Comparison of ENCODE assay signal across 8 cellular contexts in genomic region chr19:45607071-45608029, GRCh38. TPM values are rescaled to one million over a fixed set of nuclear protein-coding genes. Genes with fewer than 3 reads are reported as not detected.
A peak's percentile ranks its signal among the peaks of the same experiment; 100 is the strongest.
DNase-seq lines count a peak whose midpoint lies in the region; ATAC-seq and TF ChIP-seq lines count a peak whose summit lies in the region.

No MANE protein-coding gene starts in this region.

- CTCF ChIA-PET in Caco-2 (lab: Charles Lee), result interaction anchor here (0.8 to 4.0 kb wide), 2 partner anchors 26 to 35 kb away, joined by 3 to 52 read pairs; no protein-coding TSS in a partner anchor
- CTCF ChIA-PET in IMR-90 (lab: Yijun Ruan, JAX), result interaction anchor here (0.5 to 2.5 kb wide), 3 partner anchors 26 to 108 kb away, joined by 3 to 10 read pairs (median 3); no protein-coding TSS in a partner anchor
- CTCF ChIA-PET in SK-N-SH (lab: Yijun Ruan, JAX), result interaction anchor here (0.6 to 5.2 kb wide), 15 partner anchors 10 to 258 kb away, joined by 3 to 53 read pairs (median 4); partner anchors contain the start of genes QPCTL and SNRPD2

- no peak overlapping the region for H2BK20ac ChIP-seq in IMR-90 (ENCODE audit: low read depth, low read length)

- peak overlapping the region; percentile 19; the same call in 1 of the 2 replicates for H3K14ac ChIP-seq in IMR-90 (replicated peaks; ENCODE audit: low read depth, low read length)

- H2BK120ac ChIP-seq in IMR-90 (ENCODE audit: low read depth, low read length), result peak overlapping the region; percentile 44; the same call in 1 of the 2 replicates

- H4K20me1 ChIP-seq in IMR-90 (ENCODE audit: insufficient read depth, low read length), result no peaks in the 10 kb centered on the region
- no peaks in the 10 kb centered on the region for H4K20me1 ChIP-seq in SK-N-SH (ENCODE audit: insufficient read depth)

- H3K27me3 ChIP-seq in Caco-2 (replicated peaks; ENCODE audit: control insufficient read depth, insufficient read depth, low read length), result no peaks in the 10 kb centered on the region; the same call in 1 of the 2 replicates
- peaks cover 6% of the 10 kb centered on the region for H3K27me3 ChIP-seq in IMR-90 (ENCODE audit: control insufficient read depth, insufficient read depth, low read length)
- H3K27me3 ChIP-seq in SK-N-SH (ENCODE audit: insufficient read depth), result peaks cover 4% of the 10 kb centered on the region; the same call in 1 of the 2 replicates
- no peaks in the 10 kb centered on the region for H3K27me3 ChIP-seq in right atrium auricular region

- no peak overlapping the region for H2BK5ac ChIP-seq in IMR-90 (ENCODE audit: low read depth, low read length, poor library complexity, severe bottlenecking)

- in situ Hi-C loops in IMR-90 (cut with MboI; ENCODE audit: low sequenced_read_pairs) (no loop called here), astrocyte of the cerebellum (cut with HindIII; ENCODE audit: low sequenced_read_pairs) (no loop called here)

- no peak overlapping the region for H3K56ac ChIP-seq in IMR-90 (ENCODE audit: extremely low read depth, insufficient read depth, low read length)

- H2AK9ac ChIP-seq in IMR-90 (replicated peaks; ENCODE audit: low read depth, low read length, poor library complexity), result peak overlapping the region; percentile 78

- H4K91ac ChIP-seq in IMR-90 (ENCODE audit: insufficient read depth, low read depth, low read length), result peak overlapping the region; percentile 57; the same call in 1 of the 2 replicates

- H2BK15ac ChIP-seq in IMR-90 (ENCODE audit: low read depth, low read length), result peak overlapping the region; percentile 18; the same call in 1 of the 3 replicates

- H3K4ac ChIP-seq in IMR-90 (ENCODE audit: low read depth, low read length), result peak overlapping the region; percentile 28

- H3K79me2 ChIP-seq in SK-N-SH (ENCODE audit: insufficient read depth), result no peaks in the 10 kb centered on the region

- ATAC-seq in IMR-90 (ENCODE audit: low read depth) (peak; percentile 96), GM21381 (IDR thresholded peaks at IDR 0.05; ENCODE audit: unreplicated experiment) (no peak), GM21515 (IDR thresholded peaks at IDR 0.05; ENCODE audit: unreplicated experiment) (no peak)

- peak overlapping the region; percentile 13 for H3K4me3 ChIP-seq in Caco-2 (ENCODE audit: low read depth, low read length)
- no peak overlapping the region for H3K4me3 ChIP-seq in IMR-90 (ENCODE audit: insufficient read depth, low read depth, low read length)
- H3K4me3 ChIP-seq in SK-N-SH (ENCODE audit: low read depth in 2 of 2, low read length in 1 of 2), result peak overlapping the region; percentile 24 to 44; a peak in 3 of 4 replicates
- H3K4me3 ChIP-seq in astrocyte of the cerebellum (ENCODE audit: low read depth, low read length), result peak overlapping the region; percentile 21
- H3K4me3 ChIP-seq in right atrium auricular region, result peak overlapping the region; percentile 15 to 42

- TF ChIP-seq EP300 in SK-N-SH (IDR thresholded peaks at IDR 0.05; ENCODE audit: borderline replicate concordance in 1 of 2, low read depth in 1 of 2, low read length in 1 of 2), result no peak

- H4K5ac ChIP-seq in IMR-90 (ENCODE audit: low read depth, low read length), result peak overlapping the region; percentile 35

- TF ChIP-seq CTCF in Caco-2 (IDR thresholded peaks at IDR 0.05; ENCODE audit: insufficient read depth in 1 of 2, low read depth in 1 of 2, low read length in 1 of 2, severe bottlenecking in 1 of 2, unreplicated experiment in 1 of 2), result peak; percentile 90 to 94
- peak; percentile 94 for TF ChIP-seq CTCF in IMR-90 (conservative IDR thresholded peaks at IDR 0.05; ENCODE audit: low read depth, low read length)
- TF ChIP-seq CTCF in SK-N-SH (IDR thresholded peaks at IDR 0.05), result peak; percentile 86
- TF ChIP-seq CTCF in astrocyte of the cerebellum (IDR thresholded peaks at IDR 0.05; ENCODE audit: low read depth, low read length, missing control alignments), result peak; percentile 94
- TF ChIP-seq CTCF in right atrium auricular region (IDR thresholded peaks at IDR 0.05), result peak; percentile 85 to 96

- H3K4me1 ChIP-seq in Caco-2, result peaks cover 7% of the 10 kb centered on the region
- peaks cover 6% of the 10 kb centered on the region; the same call in 1 of the 2 replicates for H3K4me1 ChIP-seq in IMR-90 (ENCODE audit: control insufficient read depth, insufficient read depth, low read length)
- H3K4me1 ChIP-seq in SK-N-SH (ENCODE audit: control insufficient read depth in 1 of 2, insufficient read depth in 2 of 2, low read depth in 1 of 2, low read length in 1 of 2), result peaks cover 5 to 7% of the 10 kb centered on the region in 2 experiments; a peak in 2 of 4 replicates
- H3K4me1 ChIP-seq in right atrium auricular region, result peaks cover 0 to 12% of the 10 kb centered on the region in 2 donors

- 12% methylated on average over 14 of the region's 28 CpGs; no CpG with 5 or more reads in 1 of the 2 experiments for WGBS in IMR-90 (ENCODE audit: extremely low coverage in 2 of 2, insufficient read length in 1 of 2), 2 experiments
- 20% methylated on average over 27 of the region's 28 CpGs for WGBS in SK-N-SH (ENCODE audit: low lambda C conversion rate)

- peaks cover 4% of the 10 kb centered on the region for H3K27me3 Mint-ChIP-seq in Caco-2 (ENCODE audit: insufficient read depth, unreplicated experiment)

- POLR2A ChIA-PET in Caco-2 (lab: Charles Lee), result interaction anchor here (0.8 kb wide), 1 partner anchor 42 kb away, joined by 3 read pairs; no protein-coding TSS in a partner anchor
- POLR2A ChIA-PET in IMR-90 (lab: Charles Lee; ENCODE audit: unreplicated experiment), result no interaction called here
- POLR2A ChIA-PET in SK-N-SH (lab: Yijun Ruan, JAX), result no interaction called here

- H3K4me2 ChIP-seq in IMR-90 (ENCODE audit: low read depth, low read length) (peak overlapping the region; percentile 52), SK-N-SH (peak overlapping the region; percentile 69)

- H3K18ac ChIP-seq in IMR-90 (ENCODE audit: low read depth, low read length), result no peak overlapping the region

- H2AFZ ChIP-seq in IMR-90 (replicated peaks; ENCODE audit: low read length, poor library complexity) (peak overlapping the region; percentile 98), SK-N-SH (ENCODE audit: low read depth) (peak overlapping the region; percentile 97)

- dilution Hi-C loops in IMR-90 (cut with HindIII; ENCODE audit: low sequenced_read_pairs, unreplicated experiment), result no loop called here

- no peaks in the 10 kb centered on the region for H3K9me3 ChIP-seq in Caco-2
- no peaks in the 10 kb centered on the region; the same call in 1 of the 2 replicates for H3K9me3 ChIP-seq in IMR-90 (ENCODE audit: control insufficient read depth, insufficient read depth, low read length)
- no peaks in the 10 kb centered on the region for H3K9me3 ChIP-seq in SK-N-SH
- H3K9me3 ChIP-seq in right atrium auricular region, result no peaks in the 10 kb centered on the region

- peak; percentile 78 to 86 for DNase-seq in Caco-2
- DNase-seq in IMR-90, result peak; percentile 59
- peak; percentile 83 for DNase-seq in SK-N-SH
- peak; percentile 40 for DNase-seq in astrocyte of the cerebellum (ENCODE audit: low read depth)
- peak; percentile 72 for DNase-seq in right atrium auricular region (ENCODE audit: low spot score)
- DNase-seq in posterior vena cava (ENCODE audit: low spot score), result peak; percentile 92

- peak overlapping the region; percentile 52 for H3K4me3 Mint-ChIP-seq in Caco-2 (ENCODE audit: unreplicated experiment)

- peak overlapping the region; percentile 69 for H3K27ac Mint-ChIP-seq in Caco-2 (ENCODE audit: unreplicated experiment)

- H3K9ac ChIP-seq in IMR-90 (ENCODE audit: low read depth, low read length), result no peak overlapping the region; the same call in 1 of the 2 replicates
- H3K9ac ChIP-seq in SK-N-SH, result peak overlapping the region; percentile 50

- TF ChIP-seq RAD21 in IMR-90 (IDR thresholded peaks at IDR 0.05; ENCODE audit: low read length), result peak; percentile 81
- peak; percentile 77 for TF ChIP-seq RAD21 in SK-N-SH (IDR thresholded peaks at IDR 0.05; ENCODE audit: low read length)

- peaks cover 25% of the 10 kb centered on the region for H3K36me3 Mint-ChIP-seq in Caco-2 (ENCODE audit: insufficient read depth, unreplicated experiment)

- H3F3A ChIP-seq in SK-N-SH (replicated peaks; ENCODE audit: insufficient read depth), result peaks cover 3% of the 10 kb centered on the region

- H3K36me3 ChIP-seq in Caco-2 (ENCODE audit: control insufficient read depth, insufficient read depth, low read length) (no peaks in the 10 kb centered on the region; the same call in 1 of the 2 replicates), IMR-90 (ENCODE audit: control insufficient read depth, insufficient read depth, low read length) (peaks cover 14% of the 10 kb centered on the region), SK-N-SH (replicated peaks in 1 of 2; ENCODE audit: control insufficient read depth in 1 of 2, insufficient read depth in 2 of 2, low read length in 1 of 2) (no peaks in the 10 kb centered on the region), right atrium auricular region (peaks cover 11% of the 10 kb centered on the region)

- peaks cover 8% of the 10 kb centered on the region for H3K9me3 Mint-ChIP-seq in Caco-2 (ENCODE audit: unreplicated experiment)

- H3K9me1 ChIP-seq in IMR-90 (ENCODE audit: insufficient read depth, low read length), result no peaks in the 10 kb centered on the region

- intact Hi-C loops in Caco-2 (cut with micrococcal nuclease; ENCODE audit: unreplicated experiment) (loop anchor here (1.0 kb wide), 1 partner anchor 35 kb away; no protein-coding TSS in a partner anchor), IMR-90 (cut with micrococcal nuclease) (loop anchor here (1.0 kb wide), 2 partner anchors 35 to 74 kb away; no protein-coding TSS in a partner anchor), posterior vena cava (cut with DNase I) (loop anchor here in 1 of 2 donors (2.0 kb wide), 1 partner anchor 35 kb away; no protein-coding TSS in a partner anchor)

- peaks cover 10% of the 10 kb centered on the region for H3K4me1 Mint-ChIP-seq in Caco-2 (ENCODE audit: low read depth, unreplicated experiment)

- peak overlapping the region; percentile 79 for H2AK5ac ChIP-seq in IMR-90 (ENCODE audit: low read depth, low read length)

- H3K79me1 ChIP-seq in IMR-90 (ENCODE audit: low read depth in 1 of 2, low read length in 2 of 2), result no peaks in the 10 kb centered on the region

- no peaks in the 10 kb centered on the region for H3K9me2 ChIP-seq in SK-N-SH

- H4K8ac ChIP-seq in IMR-90 (ENCODE audit: low read depth in 2 of 2, low read length in 2 of 2), result peak overlapping the region; percentile 77 to 94

- H3K23ac ChIP-seq in IMR-90 (ENCODE audit: low read depth, low read length), result peak overlapping the region; percentile 56; the same call in 1 of the 2 replicates

- H3K27ac ChIP-seq in IMR-90 (ENCODE audit: insufficient read depth, low read length) (no peak overlapping the region), SK-N-SH (ENCODE audit: low read depth in 2 of 2, low read length in 1 of 2) (no peak overlapping the region), right atrium auricular region (peak overlapping the region; percentile 25 to 54)

- no TSS peak for BruUV-seq in Caco-2 (replicated peaks; lab: Mats Ljungman, UMichigan)
- no TSS peak for BruUV-seq in IMR-90 (replicated peaks; lab: Mats Ljungman, UMichigan)

- TF ChIP-seq POLR2A in IMR-90 (IDR thresholded peaks at IDR 0.05; ENCODE audit: low read depth, low read length), result no peak

RNA-seq across cellular contexts. Expression of gene GPR4, which starts 5.3 kb away (rescaled TPM):
- total RNA-seq in Caco-2 (2022) (not detected in 2 replicates), IMR-90 (2012; rRNA removed) (not detected in 2 replicates), right atrium auricular region (10 to 100 TPM in 1 of 2 donors, 1 to 10 TPM in 1; 6.2 to 12.1 TPM), posterior vena cava (10 to 100 TPM in 1 of 2 donors, 1 to 10 TPM in 1; 5.1 to 11.1 TPM)
- polyA plus RNA-seq in IMR-90 (2012; rRNA removed) (0.02 and 0.04 TPM in 2 replicates), SK-N-SH (2012; rRNA removed) (0.29 and 0.69 TPM in 2 replicates)
- 0.02 and 0.07 TPM in 2 replicates for polyA plus RNA-seq in IMR-90 (2012; cell fraction: cytosol; rRNA removed)
- polyA plus RNA-seq in IMR-90 (2012; cell fraction: nucleus; rRNA removed; ENCODE audit: low replicate concordance), result 0.16 and 0.17 TPM in 2 replicates
- 0.54 and 0.55 TPM in 2 replicates for polyA plus RNA-seq in SK-N-SH (2012; cell fraction: cytosol; rRNA removed)
- polyA plus RNA-seq in SK-N-SH (2012; cell fraction: nucleus; rRNA removed), result 0.38 and 0.69 TPM in 2 replicates

RNA-seq across cellular contexts. Expression of gene OPA3, which starts 22.7 kb away (rescaled TPM):
- 16.9 and 17.7 TPM in 2 replicates for total RNA-seq in Caco-2 (2022)
- total RNA-seq in IMR-90 (2012; rRNA removed), result 3.9 and 5.2 TPM in 2 replicates
- polyA plus RNA-seq in IMR-90 (2012; rRNA removed), result 9.6 and 10.9 TPM in 2 replicates
- 7.8 and 9.8 TPM in 2 replicates for polyA plus RNA-seq in IMR-90 (2012; cell fraction: cytosol; rRNA removed)
- polyA plus RNA-seq in IMR-90 (2012; cell fraction: nucleus; rRNA removed; ENCODE audit: low replicate concordance), result 7.1 and 10.8 TPM in 2 replicates
- 10.0 and 11.1 TPM in 2 replicates for polyA plus RNA-seq in SK-N-SH (2012; rRNA removed)
- polyA plus RNA-seq in SK-N-SH (2012; cell fraction: cytosol; rRNA removed), result 6.0 and 6.6 TPM in 2 replicates
- 10.7 and 12.1 TPM in 2 replicates for polyA plus RNA-seq in SK-N-SH (2012; cell fraction: nucleus; rRNA removed)
- total RNA-seq in right atrium auricular region, result 10 to 100 TPM; 15.8 to 33.5 TPM
- 10 to 100 TPM in 1 of 2 donors, 1 to 10 TPM in 1; 9.8 to 11.3 TPM for total RNA-seq in posterior vena cava

RNA-seq across cellular contexts. Expression of gene EML2, which starts 31.8 kb away (rescaled TPM):
- total RNA-seq in Caco-2 (2022), result 33.9 and 38.8 TPM in 2 replicates
- total RNA-seq in IMR-90 (2012; rRNA removed), result 11.1 and 11.8 TPM in 2 replicates
- 25.3 and 26.0 TPM in 2 replicates for polyA plus RNA-seq in IMR-90 (2012; rRNA removed)
- polyA plus RNA-seq in IMR-90 (2012; cell fraction: cytosol; rRNA removed), result 16.1 and 17.7 TPM in 2 replicates
- 126 and 168 TPM in 2 replicates for polyA plus RNA-seq in IMR-90 (2012; cell fraction: nucleus; rRNA removed; ENCODE audit: low replicate concordance)
- polyA plus RNA-seq in SK-N-SH (2012; rRNA removed), result 10.3 and 12.4 TPM in 2 replicates
- polyA plus RNA-seq in SK-N-SH (2012; cell fraction: cytosol; rRNA removed), result 4.0 and 7.6 TPM in 2 replicates
- polyA plus RNA-seq in SK-N-SH (2012; cell fraction: nucleus; rRNA removed), result 24.4 and 27.6 TPM in 2 replicates
- 10 to 100 TPM; 18.7 to 22.5 TPM for total RNA-seq in right atrium auricular region
- total RNA-seq in posterior vena cava, result 10 to 100 TPM; 20.7 to 26.7 TPM

Comparison
In these comparisons a context has a peak if more than half of its experiments do, and no peak if none do; other contexts are left out.
1. DNase-seq: peak in every context shown above with its lines; median percentile 92 in posterior vena cava; 83 in SK-N-SH; 82 in Caco-2; 72 in right atrium auricular region; 59 in IMR-90; 40 in astrocyte of the cerebellum.
2. H3K27ac ChIP-seq: peak in right atrium auricular region (2 of 2); none in IMR-90 (single experiment) and SK-N-SH (0 of 2).
3. Peak in every context shown above with its lines, with median percentiles within 50 percentile points of each other: CTCF ChIP-seq.